9 cellular contexts compared by ENCODE assay signal in genomic region chr13:33227927-33228644, GRCh38. TPM values are rescaled to one million over a fixed set of nuclear protein-coding genes. Genes with fewer than 3 reads are reported as not detected.
A peak's percentile ranks its signal among the peaks of the same experiment; 100 is the strongest.
DNase-seq lines count a peak whose midpoint lies in the region; ATAC-seq and TF ChIP-seq lines count a peak whose summit lies in the region.
"Had no signal": no experiment of that assay in that cellular context is flagged by ENCODE, and none has a peak within 500 bp of the region (broad histone marks: within the 10 kb centered on the region; RNA-seq: fewer than 3 reads in every experiment).

No MANE protein-coding gene starts in this region.

- H3K23ac ChIP-seq in mesenchymal stem cell (ENCODE audit: low read length in 2 of 2), result no peak overlapping the region

- peak overlapping the region; percentile 45 for H4K8ac ChIP-seq in mesenchymal stem cell (ENCODE audit: low read length)

- ATAC-seq in HG03342 (IDR thresholded peaks at IDR 0.05; ENCODE audit: unreplicated experiment) (peak; percentile 26), body of pancreas (no peak), esophagus mucosa (no peak)

- H3K9me3 ChIP-seq in body of pancreas (no peaks in the 10 kb centered on the region), mesenchymal stem cell (ENCODE audit: control insufficient read depth, low read length) (peaks cover 8% of the 10 kb centered on the region), uterus (no peaks in the 10 kb centered on the region)

- DNase-seq in body of pancreas (no peak), mesenchymal stem cell (peak; percentile 50), uterus (no peak), NCI-H748 (lab: John Stamatoyannopoulos, UW; ENCODE audit: unreplicated experiment) (no peak), C1 segment of cervical spinal cord (lab: John Stamatoyannopoulos, UW) (no peak)
- DNase-seq: activated B cell treated with CpG ODN at 0.5 μM for 24 hours; activated T-cell treated with anti-CD3 and anti-CD28 coated beads, Interleukin-2, amount 50 U/mL, for 48 hours had no signal

- no peak overlapping the region for H2BK120ac ChIP-seq in mesenchymal stem cell (ENCODE audit: low read depth, low read length)

- H3K27ac ChIP-seq in body of pancreas (peak overlapping the region in 3 of 4 donors; percentile 69 to 80 (median 73)), mesenchymal stem cell (ENCODE audit: low read length, poor library complexity, severe bottlenecking) (no peak overlapping the region), uterus (peak overlapping the region; percentile 58 to 81)

- peak overlapping the region; percentile 72 for H2AK5ac ChIP-seq in mesenchymal stem cell (ENCODE audit: low read length, severe bottlenecking)

- H3K18ac ChIP-seq in mesenchymal stem cell (ENCODE audit: low read depth in 1 of 2, low read length in 2 of 2), result peak overlapping the region in 1 of 2 experiments; percentile 28

- H4K91ac ChIP-seq in mesenchymal stem cell (ENCODE audit: low read length), result no peak overlapping the region

- H3K4ac ChIP-seq in mesenchymal stem cell (ENCODE audit: low read depth in 1 of 2, low read length in 2 of 2), result peak overlapping the region; percentile 2 to 87

- intact Hi-C loops in body of pancreas (cut with DNase I) (no loop called here), uterus (cut with DNase I; ENCODE audit: low total_unique reads) (no loop called here)

- H3K4me1 ChIP-seq in body of pancreas (peaks cover 37% of the 10 kb centered on the region), mesenchymal stem cell (ENCODE audit: control insufficient read depth, insufficient read depth, low read depth, low read length) (peaks cover 16% of the 10 kb centered on the region), uterus (peaks cover 0 to 12% of the 10 kb centered on the region in 2 donors)

- no peak overlapping the region for H3K4me2 ChIP-seq in mesenchymal stem cell (ENCODE audit: low read length, poor library complexity, severe bottlenecking)

- TF ChIP-seq POLR2A in body of pancreas (IDR thresholded peaks at IDR 0.05), result no peak
- no peak for TF ChIP-seq POLR2A in uterus (IDR thresholded peaks at IDR 0.05)

- no peak overlapping the region for H2BK12ac ChIP-seq in mesenchymal stem cell (ENCODE audit: low read length in 2 of 2)

- no peaks in the 10 kb centered on the region for H3K27me3 ChIP-seq in body of pancreas
- H3K27me3 ChIP-seq in mesenchymal stem cell (ENCODE audit: control insufficient read depth in 1 of 2, insufficient read depth in 1 of 2, low read length in 2 of 2), result no peaks in the 10 kb centered on the region
- H3K27me3 ChIP-seq in uterus, result no peaks in the 10 kb centered on the region

- no peaks in the 10 kb centered on the region for H3K36me3 ChIP-seq in body of pancreas (replicated peaks in 1 of 2; ENCODE audit: insufficient read depth in 1 of 2, low read depth in 2 of 2)
- peaks cover 5% of the 10 kb centered on the region in 2 experiments for H3K36me3 ChIP-seq in mesenchymal stem cell (ENCODE audit: control insufficient read depth in 1 of 2, insufficient read depth in 2 of 2, low read depth in 1 of 2, low read length in 2 of 2)
- H3K36me3 ChIP-seq in uterus, result no peaks in the 10 kb centered on the region

- H3K9ac ChIP-seq in mesenchymal stem cell (ENCODE audit: low read length), result peak overlapping the region; percentile 73

- no peak overlapping the region for H3K4me3 ChIP-seq in body of pancreas
- H3K4me3 ChIP-seq in mesenchymal stem cell (ENCODE audit: insufficient read depth in 1 of 2, low read depth in 1 of 2, low read length in 2 of 2), result no peak overlapping the region
- no peak overlapping the region for H3K4me3 ChIP-seq in uterus

- H3K79me1 ChIP-seq in mesenchymal stem cell (replicated peaks; ENCODE audit: low read length, poor library complexity, severe bottlenecking), result peaks cover 21% of the 10 kb centered on the region

- no peak overlapping the region for H2AFZ ChIP-seq in mesenchymal stem cell (ENCODE audit: low read depth, low read length)

- H2BK15ac ChIP-seq in mesenchymal stem cell (ENCODE audit: low read depth, poor library complexity, severe bottlenecking), result no peak overlapping the region

- no peak for TF ChIP-seq CTCF in body of pancreas (IDR thresholded peaks at IDR 0.05)
- TF ChIP-seq CTCF in uterus (IDR thresholded peaks at IDR 0.05), result no peak

- 71 to 85% methylated on average over 7 of the region's 7 CpGs for WGBS in body of pancreas, 2 donors
- 85% methylated on average over 6 of the region's 7 CpGs for WGBS in mesenchymal stem cell

- no peak overlapping the region for H3K14ac ChIP-seq in mesenchymal stem cell (ENCODE audit: low read length in 2 of 2)

- H2BK5ac ChIP-seq in mesenchymal stem cell (ENCODE audit: low read depth, low read length, poor library complexity, severe bottlenecking), result no peak overlapping the region

RNA-seq across cellular contexts. Expression of gene STARD13, which starts 57.5 kb away (rescaled TPM):
- total RNA-seq in body of pancreas, result 10 to 100 TPM; 18.9 to 29.7 TPM
- 16.1 TPM for polyA plus RNA-seq in mesenchymal stem cell (2013, experiment 1 of 2)
- polyA plus RNA-seq in mesenchymal stem cell (2013, experiment 2 of 2), result 14.5 TPM
- total RNA-seq in uterus, result 10 to 100 TPM; 36.8 to 65.6 (median 46.0) TPM
- total RNA-seq in esophagus mucosa, result 2.3 TPM
